8 cellular contexts compared by ENCODE assay signal in genomic region chr15:51162865-51163762, GRCh38.
DNase-seq lines count a peak whose midpoint lies in the region; ATAC-seq and TF ChIP-seq lines count a peak whose summit lies in the region.

No MANE protein-coding gene starts in this region.

- peak; percentile 87 for TF ChIP-seq CTCF in GM12874 (IDR thresholded peaks at IDR 0.05; ENCODE audit: insufficient read depth, low read depth, low read length)

- peak; percentile 72 for ATAC-seq in HG03095 (IDR thresholded peaks at IDR 0.05; ENCODE audit: unreplicated experiment)

- DNase-seq in NCI-H226 (peak; percentile 63), ecto neural progenitor cell (ENCODE audit: low spot score) (peak; percentile 71), lung microvascular endothelial cell (ENCODE audit: low read depth in 2 of 2) (peak; percentile 85 to 87), GOT3 (lab: John Stamatoyannopoulos, UW) (no peak)
- peak; percentile 29 to 37 for DNase-seq in activated CD4-positive, alpha-beta T cell treated with anti-CD3 and anti-CD28 coated beads, Interleukin-2, amount 50 U/mL, for 4 hours
- peak; percentile 35 to 54 (median 41) for DNase-seq in stimulated activated CD4-positive, alpha-beta T cell treated with anti-CD3 and anti-CD28 coated beads, TNF-alpha, amount 100 ng/mL, for 48 hours (ENCODE audit: low read depth in 3 of 3)
